In the genomic region with DNA sequence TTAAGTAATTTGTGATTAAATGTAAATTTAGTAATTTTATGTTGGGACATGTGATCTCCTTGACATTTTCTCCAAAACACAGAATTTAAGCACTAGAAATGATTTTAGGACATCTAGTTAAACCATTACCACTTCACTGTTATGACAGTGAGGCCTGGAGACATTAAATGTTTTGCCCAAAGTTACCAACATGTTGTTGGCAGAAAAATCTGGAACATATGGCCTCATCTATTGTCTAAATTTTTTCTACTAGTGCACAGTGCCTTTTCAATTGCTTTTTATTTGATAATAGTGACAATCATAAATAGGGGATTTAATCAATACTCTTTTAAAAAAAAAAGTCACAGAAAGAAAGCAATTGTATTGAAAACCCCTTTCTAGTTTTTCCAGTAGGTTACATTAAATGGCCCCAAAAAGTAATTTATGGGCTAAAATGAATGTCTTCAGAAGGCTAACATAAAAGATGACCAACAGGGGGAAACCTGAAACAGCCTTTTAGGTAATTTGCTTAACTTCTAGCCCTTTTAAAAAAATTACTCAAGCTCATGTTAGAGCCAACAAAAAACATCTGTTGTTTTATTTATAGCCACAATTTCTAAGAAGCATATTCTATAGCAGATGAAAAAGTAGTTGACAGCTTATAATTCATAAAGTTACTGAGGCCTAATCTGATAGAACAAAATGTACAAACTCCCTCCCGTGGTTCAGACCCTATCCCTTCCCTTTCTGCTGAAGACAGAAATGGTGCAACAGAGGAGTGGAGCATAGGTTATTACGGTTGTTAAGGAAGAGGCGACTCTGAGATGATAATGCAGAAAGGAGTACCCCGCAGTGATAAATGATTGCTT, we compare ENCODE assay signal across 10 cellular contexts. TPM values are rescaled to one million over a fixed set of nuclear protein-coding genes. Genes with fewer than 3 reads are reported as not detected.
DNase-seq lines count a peak whose midpoint lies in the region; ATAC-seq and TF ChIP-seq lines count a peak whose summit lies in the region.
"Had no signal": no experiment of that assay in that cellular context is flagged by ENCODE, and none has a peak within 500 bp of the region (broad histone marks: within the 10 kb centered on the region; RNA-seq: fewer than 3 reads in every experiment).

No MANE protein-coding gene starts in this region.

- H3K4me3 Mint-ChIP-seq in activated naive CD8-positive, alpha-beta T cell treated with anti-CD3 and anti-CD28 coated beads for 36 hours, result no peak overlapping the region

- peak in 1 of 4 donors; percentile 18 for ATAC-seq in heart left ventricle
- ATAC-seq in left ventricle myocardium superior, result no peak
- no peak for ATAC-seq in HG03521 (IDR thresholded peaks at IDR 0.05; ENCODE audit: unreplicated experiment)
- ATAC-seq in GM18861 (IDR thresholded peaks at IDR 0.05; ENCODE audit: unreplicated experiment), result no peak

- intact Hi-C loops in heart left ventricle (cut with DNase I), result loop anchor here in 2 of 10 donors (5.0 to 10.0 kb wide), 2 partner anchors 454 to 567 kb away; no protein-coding TSS in a partner anchor
- intact Hi-C loops in left ventricle myocardium superior (cut with micrococcal nuclease), result no loop called here
- intact Hi-C loops in vagina (cut with DNase I), result no loop called here

- no peak for DNase-seq in heart left ventricle
- no peak for DNase-seq in left ventricle myocardium superior
- no peak for DNase-seq in activated naive CD8-positive, alpha-beta T cell treated with anti-CD3 and anti-CD28 coated beads for 36 hours
- no peak for DNase-seq in vagina (ENCODE audit: extremely low spot score in 2 of 2)
- DNase-seq in kidney tubule cell (ENCODE audit: low spot score), result no peak
- DNase-seq: activated CD4-positive, alpha-beta T cell treated with anti-CD3 and anti-CD28 coated beads, Interleukin-2, amount 50 U/mL, for 48 hours had no signal

- no peaks in the 10 kb centered on the region for H3K9me3 ChIP-seq in heart left ventricle
- H3K9me3 ChIP-seq in liver (ENCODE audit: control insufficient read depth in 4 of 4, low read length in 3 of 4), result no peaks in the 10 kb centered on the region
- no peaks in the 10 kb centered on the region for H3K9me3 ChIP-seq in vagina

- TF ChIP-seq CTCF in heart left ventricle (IDR thresholded peaks at IDR 0.05) (peak in 6 of 12 donors; percentile 9 to 41 (median 28)), liver (IDR thresholded peaks at IDR 0.05; ENCODE audit: low read depth, low read length, missing input control) (no peak), vagina (IDR thresholded peaks at IDR 0.05) (no peak)

- peak overlapping the region; percentile 9 to 85 (median 78) for H3K27ac ChIP-seq in heart left ventricle
- H3K27ac ChIP-seq in liver (ENCODE audit: low read depth in 1 of 2, low read length in 2 of 2), result peak overlapping the region; percentile 4 to 69
- peak overlapping the region; percentile 56 for H3K27ac ChIP-seq in vagina
- H3K27ac ChIP-seq: epithelial cell of prostate had no signal

- H3K9me3 Mint-ChIP-seq in activated naive CD8-positive, alpha-beta T cell treated with anti-CD3 and anti-CD28 coated beads for 36 hours, result no peaks in the 10 kb centered on the region

- TF ChIP-seq POLR2A in heart left ventricle (IDR thresholded peaks at IDR 0.05) (no peak), vagina (IDR thresholded peaks at IDR 0.05) (no peak)

- 20 to 43% (median 24%) methylated on average over 4 of the region's 4 CpGs for WGBS in heart left ventricle, 4 donors
- 49% methylated on average over 4 of the region's 4 CpGs for WGBS in liver

- H3K27ac Mint-ChIP-seq in activated naive CD8-positive, alpha-beta T cell treated with anti-CD3 and anti-CD28 coated beads for 36 hours, result peak overlapping the region; percentile 52

- peaks cover 22% of the 10 kb centered on the region for H3K36me3 Mint-ChIP-seq in activated naive CD8-positive, alpha-beta T cell treated with anti-CD3 and anti-CD28 coated beads for 36 hours

- no peak overlapping the region for H3K9ac ChIP-seq in liver (ENCODE audit: low read depth in 1 of 2, low read length in 2 of 2)

- H3K4me1 Mint-ChIP-seq in activated naive CD8-positive, alpha-beta T cell treated with anti-CD3 and anti-CD28 coated beads for 36 hours, result peaks cover 76% of the 10 kb centered on the region

- H3K27me3 ChIP-seq in heart left ventricle, result no peaks in the 10 kb centered on the region
- no peaks in the 10 kb centered on the region for H3K27me3 ChIP-seq in liver (ENCODE audit: control insufficient read depth in 4 of 4, insufficient read depth in 4 of 4, low read length in 3 of 4)
- no peaks in the 10 kb centered on the region for H3K27me3 ChIP-seq in vagina

- peak; percentile 22 to 36 for TF ChIP-seq RAD21 in liver (IDR thresholded peaks at IDR 0.05)

- H3K27me3 Mint-ChIP-seq in activated naive CD8-positive, alpha-beta T cell treated with anti-CD3 and anti-CD28 coated beads for 36 hours, result no peaks in the 10 kb centered on the region

- peaks cover 9 to 96% (median 88%) of the 10 kb centered on the region in 12 donors for H3K4me1 ChIP-seq in heart left ventricle
- H3K4me1 ChIP-seq in liver (ENCODE audit: control insufficient read depth in 4 of 4, insufficient read depth in 4 of 4, low read length in 3 of 4), result peaks cover 14 to 55% (median 44%) of the 10 kb centered on the region in 4 donors
- H3K4me1 ChIP-seq in vagina, result peaks cover 90% of the 10 kb centered on the region

- H3K36me3 ChIP-seq in heart left ventricle (no peaks in the 10 kb centered on the region), liver (ENCODE audit: control insufficient read depth in 4 of 4, insufficient read depth in 3 of 4, low read depth in 1 of 4, low read length in 3 of 4) (peaks cover 0 to 5% (median 0%) of the 10 kb centered on the region in 4 donors), vagina (no peaks in the 10 kb centered on the region)

- H3K4me3 ChIP-seq in heart left ventricle, result no peak overlapping the region
- H3K4me3 ChIP-seq in liver (ENCODE audit: low read depth in 1 of 3, low read length in 3 of 3), result no peak overlapping the region
- no peak overlapping the region for H3K4me3 ChIP-seq in vagina

TF ChIP-seq in liver, 16 proteins besides CTCF, POLR2A, EP300 and RAD21:
- TF ChIP-seq NR2F2 (IDR thresholded peaks at IDR 0.05) (peak; percentile 15), HNF4G (IDR thresholded peaks at IDR 0.05) (no peak), FOXA2 (IDR thresholded peaks at IDR 0.05) (no peak), SP1 (IDR thresholded peaks at IDR 0.05) (peak; percentile 6)

RNA-seq across cellular contexts. Expression of gene PIK3R1, which starts 45.8 kb away (rescaled TPM):
- total RNA-seq in heart left ventricle (100 to 1,000 TPM in 6 of 9 donors, 10 to 100 TPM in 3; 80.3 to 221 (median 147) TPM), left ventricle myocardium superior (119 TPM), liver (100 to 1,000 TPM in 1 of 2 donors, 10 to 100 TPM in 1; 53.1 to 123 TPM), vagina (134 TPM)
- polyA plus RNA-seq in heart left ventricle (10 to 100 TPM; 16.3 to 65.2 TPM), liver (10 to 100 TPM; 22.6 to 41.5 TPM)
- 10 to 100 TPM; 39.7 to 41.6 TPM for total RNA-seq in activated naive CD8-positive, alpha-beta T cell treated with anti-CD3 and anti-CD28 coated beads for 36 hours
